Comparison of ENCODE assay signal across 20 cellular contexts in the genomic region with DNA sequence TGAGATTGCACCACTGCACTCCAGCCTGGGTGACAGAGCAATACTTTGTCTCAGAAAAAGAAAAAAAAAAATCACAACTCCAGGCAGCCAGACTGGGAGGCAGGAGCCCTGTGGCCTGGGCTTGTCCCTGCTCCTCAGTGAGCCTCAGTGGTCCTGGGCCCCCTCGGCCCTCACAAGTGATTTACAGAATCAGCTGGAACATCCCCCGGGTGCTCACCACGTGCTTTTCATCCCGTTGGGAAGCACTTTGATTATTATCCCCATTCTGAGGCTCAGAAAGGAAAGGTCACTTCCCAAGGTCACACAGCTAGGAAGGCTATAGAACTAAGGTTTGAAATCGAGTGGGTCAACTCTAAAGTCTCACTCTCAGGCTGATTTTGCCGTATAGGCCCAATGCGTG. TPM values are rescaled to one million over a fixed set of nuclear protein-coding genes. Genes with fewer than 3 reads are reported as not detected.
DNase-seq lines count a peak whose midpoint lies in the region; ATAC-seq and TF ChIP-seq lines count a peak whose summit lies in the region.
"Had no signal": no experiment of that assay in that cellular context is flagged by ENCODE, and none has a peak within 500 bp of the region (broad histone marks: within the 10 kb centered on the region; RNA-seq: fewer than 3 reads in every experiment).

No MANE protein-coding gene starts in this region.

- H3K9me3 Mint-ChIP-seq in progenitor cell of endocrine pancreas (ENCODE audit: low read depth), result no peaks in the 10 kb centered on the region
- H3K9me3 Mint-ChIP-seq: stimulated activated naive CD8-positive, alpha-beta T cell treated with anti-CD3 and anti-CD28 coated beads, Interleukin-15, amount 100 ng/mL, for 72 hours; T-helper 1 cell treated with Interleukin-12 subunit alpha and Interleukin-12 subunit beta and Interleukin-4 antibody, amounts not matched to agents 30 μg/mL and 1 μg/mL, for 36 hours had no signal

- intact Hi-C loops in Right ventricle myocardium inferior (cut with DNase I) (no loop called here), esophagus muscularis mucosa (cut with DNase I) (no loop called here), uterus (cut with DNase I; ENCODE audit: low total_unique reads) (no loop called here)

- peaks cover 4% of the 10 kb centered on the region for H3K4me1 Mint-ChIP-seq in progenitor cell of endocrine pancreas (ENCODE audit: low read depth)

- H3K9me3 ChIP-seq in cardiac muscle cell (ENCODE audit: low read depth) (no peaks in the 10 kb centered on the region), esophagus muscularis mucosa (no peaks in the 10 kb centered on the region), uterus (no peaks in the 10 kb centered on the region)
- H3K9me3 ChIP-seq: A549, MG63 had no signal

- H3K4me1 ChIP-seq in cardiac muscle cell (ENCODE audit: low read depth) (peaks cover 14% of the 10 kb centered on the region), esophagus muscularis mucosa (peaks cover 78 to 96% (median 95%) of the 10 kb centered on the region in 4 donors), uterus (peaks cover 16 to 21% of the 10 kb centered on the region in 2 donors)

- H3K36me3 ChIP-seq in cardiac muscle cell, result peaks cover 16% of the 10 kb centered on the region
- H3K36me3 ChIP-seq in esophagus muscularis mucosa, result peaks cover 12 to 26% (median 20%) of the 10 kb centered on the region in 4 donors
- H3K36me3 ChIP-seq in uterus, result no peaks in the 10 kb centered on the region

- DNase-seq in cardiac muscle cell (ENCODE audit: low read depth in 1 of 2, low spot score in 1 of 2) (no peak), Right ventricle myocardium inferior (ENCODE audit: missing footprints) (no peak), esophagus muscularis mucosa (ENCODE audit: extremely low spot score) (no peak), progenitor cell of endocrine pancreas (ENCODE audit: low spot score, unreplicated experiment) (no peak), uterus (no peak), ecto neural progenitor cell (ENCODE audit: low spot score) (no peak)
- DNase-seq: activated CD4-positive, alpha-beta T cell treated with anti-CD3 and anti-CD28 coated beads, Interleukin-2, amount 50 U/mL, for 1 hour; activated effector memory CD4-positive, alpha-beta T cell treated with anti-CD3 and anti-CD28 coated beads, Interleukin-2, amount 50 U/mL, for 16 hours; DMS53; foreskin keratinocyte; NCI-H2171; stimulated activated CD4-positive, alpha-beta T cell treated with anti-CD3 and anti-CD28 coated beads, Interleukin-4, amount 100 ng/mL, for 4 hours; stimulated activated naive CD8-positive, alpha-beta T cell treated with anti-CD3 and anti-CD28 coated beads, Interleukin-15, amount 100 ng/mL, for 72 hours had no signal

- no peaks in the 10 kb centered on the region for H3K27me3 Mint-ChIP-seq in progenitor cell of endocrine pancreas
- H3K27me3 Mint-ChIP-seq: stimulated activated naive CD8-positive, alpha-beta T cell treated with anti-CD3 and anti-CD28 coated beads, Interleukin-15, amount 100 ng/mL, for 72 hours had no signal

- H3K36me3 Mint-ChIP-seq in progenitor cell of endocrine pancreas (ENCODE audit: insufficient read depth), result peaks cover 1% of the 10 kb centered on the region

- TF ChIP-seq CTCF in cardiac muscle cell (IDR thresholded peaks at IDR 0.05; ENCODE audit: low read depth, low read length) (no peak), esophagus muscularis mucosa (IDR thresholded peaks at IDR 0.05) (no peak), progenitor cell of endocrine pancreas (IDR thresholded peaks at IDR 0.05; ENCODE audit: unreplicated experiment) (no peak), uterus (IDR thresholded peaks at IDR 0.05) (no peak)

- no peak overlapping the region for H3K4me3 Mint-ChIP-seq in progenitor cell of endocrine pancreas (ENCODE audit: low read depth)
- H3K4me3 Mint-ChIP-seq: stimulated activated naive CD8-positive, alpha-beta T cell treated with anti-CD3 and anti-CD28 coated beads, Interleukin-15, amount 100 ng/mL, for 72 hours; T-helper 1 cell treated with Interleukin-12 subunit alpha and Interleukin-12 subunit beta and Interleukin-4 antibody, amounts not matched to agents 30 μg/mL and 1 μg/mL, for 36 hours had no signal

- H3K4me3 ChIP-seq in cardiac muscle cell, result no peak overlapping the region
- no peak overlapping the region for H3K4me3 ChIP-seq in esophagus muscularis mucosa
- H3K4me3 ChIP-seq in uterus, result no peak overlapping the region
- H3K4me3 ChIP-seq: A549, MG63 had no signal

- no peak for ATAC-seq in Right ventricle myocardium inferior
- no peak for ATAC-seq in HG02970 (IDR thresholded peaks at IDR 0.05; ENCODE audit: low FRiP score, unreplicated experiment)
- ATAC-seq in GM18517 (IDR thresholded peaks at IDR 0.05; ENCODE audit: unreplicated experiment), result no peak
- ATAC-seq: A549; foreskin keratinocyte; left colon; stimulated activated naive CD8-positive, alpha-beta T cell treated with anti-CD3 and anti-CD28 coated beads, Interleukin-15, amount 100 ng/mL, for 72 hours had no signal

- no peak for TF ChIP-seq POLR2A in esophagus muscularis mucosa (IDR thresholded peaks at IDR 0.05; ENCODE audit: low read depth)
- TF ChIP-seq POLR2A in uterus (IDR thresholded peaks at IDR 0.05), result no peak

- TF ChIP-seq EP300 in esophagus muscularis mucosa (IDR thresholded peaks at IDR 0.05), result no peak

- H3K27me3 ChIP-seq in cardiac muscle cell (no peaks in the 10 kb centered on the region), esophagus muscularis mucosa (no peaks in the 10 kb centered on the region), uterus (no peaks in the 10 kb centered on the region)
- H3K27me3 ChIP-seq: foreskin keratinocyte, MG63 had no signal

- peak overlapping the region; percentile 53 for H3K27ac Mint-ChIP-seq in progenitor cell of endocrine pancreas
- H3K27ac Mint-ChIP-seq: stimulated activated naive CD8-positive, alpha-beta T cell treated with anti-CD3 and anti-CD28 coated beads, Interleukin-15, amount 100 ng/mL, for 72 hours; T-helper 1 cell treated with Interleukin-12 subunit alpha and Interleukin-12 subunit beta and Interleukin-4 antibody, amounts not matched to agents 30 μg/mL and 1 μg/mL, for 36 hours had no signal

- WGBS in esophagus muscularis mucosa, result 55% methylated on average over 7 of the region's 7 CpGs

- peak overlapping the region; percentile 3 for H3K27ac ChIP-seq in cardiac muscle cell
- peak overlapping the region; percentile 84 to 88 (median 86) for H3K27ac ChIP-seq in esophagus muscularis mucosa (replicated peaks in 1 of 4)
- peak overlapping the region; percentile 86 to 88 for H3K27ac ChIP-seq in uterus
- H3K27ac ChIP-seq: foreskin keratinocyte had no signal

RNA-seq across cellular contexts. Expression of a gene that starts 43.1 kb away (rescaled TPM):
- total RNA-seq in cardiac muscle cell, result 0.32 TPM in 1 of 2 replicates, not detected in the other
- not detected in 2 replicates for polyA plus RNA-seq in cardiac muscle cell
- total RNA-seq in Right ventricle myocardium inferior, result not detected
- total RNA-seq in esophagus muscularis mucosa, result under 1 TPM in 3 of 4 donors, not detected in 1; 0.34 to 0.66 (median 0.42) TPM
- 0.34 and 0.38 TPM in 2 replicates for total RNA-seq in progenitor cell of endocrine pancreas
- 1 to 10 TPM in 2 of 4 donors, not detected in 2; 1.0 TPM for total RNA-seq in uterus
- total RNA-seq: foreskin keratinocyte, OCI-LY7 had no signal

RNA-seq across cellular contexts. Expression of a gene that starts 59.2 kb away (rescaled TPM):
- total RNA-seq in cardiac muscle cell (10.2 and 13.7 TPM in 2 replicates), Right ventricle myocardium inferior (4.4 TPM), esophagus muscularis mucosa (1 to 10 TPM; 5.1 to 7.5 (median 6.3) TPM), progenitor cell of endocrine pancreas (15.1 and 17.5 TPM in 2 replicates), uterus (10 to 100 TPM in 1 of 4 donors, 1 to 10 TPM in 2, under 1 TPM in 1; 0.29 to 24.3 (median 3.2) TPM)
- 12.4 and 18.6 TPM in 2 replicates for polyA plus RNA-seq in cardiac muscle cell

Comparison
In these comparisons a context has a peak if more than half of its experiments do, and no peak if none do; other contexts are left out.
1. H3K27ac ChIP-seq: peak in every context shown above with its lines; median percentile 87 in uterus; 86 in esophagus muscularis mucosa; 3 in cardiac muscle cell.